In the genomic region with DNA sequence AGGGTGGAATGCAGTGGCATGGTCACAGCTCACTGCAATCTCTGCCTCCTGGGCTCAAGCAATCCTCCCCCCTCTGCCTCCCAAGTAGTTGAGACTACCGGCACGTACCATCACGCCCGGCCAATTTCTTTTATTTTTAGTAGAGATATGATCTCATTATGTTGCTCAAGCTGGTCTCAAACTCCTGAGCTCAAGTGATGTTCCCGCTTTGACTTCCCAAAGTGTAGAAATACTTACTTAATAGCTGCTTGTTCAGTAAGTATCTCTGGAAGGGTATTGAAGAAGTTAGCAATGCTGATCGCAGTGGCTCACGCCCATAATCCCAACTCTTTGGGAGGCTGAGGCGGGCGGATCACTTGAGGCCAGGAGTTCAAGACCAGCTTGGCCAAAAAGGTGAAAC, we compare ENCODE assay signal across 13 cellular contexts. TPM values are rescaled to one million over a fixed set of nuclear protein-coding genes. Genes with fewer than 3 reads are reported as not detected.
DNase-seq lines count a peak whose midpoint lies in the region; ATAC-seq and TF ChIP-seq lines count a peak whose summit lies in the region.
"Had no signal": no experiment of that assay in that cellular context is flagged by ENCODE, and none has a peak within 500 bp of the region (broad histone marks: within the 10 kb centered on the region; RNA-seq: fewer than 3 reads in every experiment).

No MANE protein-coding gene starts in this region.

- H3K9me3 ChIP-seq in PC-3 (ENCODE audit: low read length): no peaks in the 10 kb centered on the region

- no peak overlapping the region for H2AFZ ChIP-seq in PC-3 (ENCODE audit: low read length)

- TF ChIP-seq CTCF in foreskin keratinocyte (conservative IDR thresholded peaks at IDR 0.05) (no peak), WTC11 (IDR thresholded peaks at IDR 0.05) (no peak), PC-3 (conservative IDR thresholded peaks at IDR 0.05; ENCODE audit: low read depth, low read length) (no peak)

- H3F3A ChIP-seq in PC-3 (ENCODE audit: low read length, unreplicated experiment): no peaks in the 10 kb centered on the region

- H3K4me2 ChIP-seq in PC-3 (ENCODE audit: low read length): no peak overlapping the region
- H3K4me2 ChIP-seq: GM23338 had no signal

- intact Hi-C loops in PC-3 (cut with micrococcal nuclease): loop anchor here (5.0 kb wide), 1 partner anchor 36 kb away; the partner anchor contains the start of gene PLIN2

- no peak overlapping the region for H3K27ac ChIP-seq in foreskin keratinocyte
- no peak overlapping the region for H3K27ac ChIP-seq in PC-3 (ENCODE audit: low read length)

- H3K27ac Mint-ChIP-seq in WTC11: no peak overlapping the region
- H3K27ac Mint-ChIP-seq: GM23338 had no signal

- H3K4me3 Mint-ChIP-seq in WTC11: no peak overlapping the region
- H3K4me3 Mint-ChIP-seq: GM23338 had no signal

- H3K9me3 Mint-ChIP-seq in WTC11: 0 out of 2 replicates have a peak, but pooled peaks cover 4% of the 10 kb centered on the region

- H4K20me1 ChIP-seq in PC-3 (ENCODE audit: low read length): no peaks in the 10 kb centered on the region

- H3K27me3 ChIP-seq in foreskin keratinocyte (no peaks in the 10 kb centered on the region), PC-3 (ENCODE audit: low read length) (no peaks in the 10 kb centered on the region)

- no peaks in the 10 kb centered on the region for H3K36me3 ChIP-seq in PC-3 (ENCODE audit: low read depth, low read length)

- no peak overlapping the region for H3K9ac ChIP-seq in PC-3 (ENCODE audit: low read length)

- H3K4me1 Mint-ChIP-seq in WTC11: peaks cover 10% of the 10 kb centered on the region

- BruUV-seq in PC-3 (replicated peaks; lab: Mats Ljungman, UMichigan): no TSS peak

- H3K27me3 Mint-ChIP-seq in WTC11 (ENCODE audit: low read depth): no peaks in the 10 kb centered on the region

- POLR2A ChIA-PET in WTC11 (lab: Charles Lee): no interaction called here
- POLR2A ChIA-PET in PC-3 (lab: Charles Lee; ENCODE audit: unreplicated experiment): no interaction called here

- no peaks in the 10 kb centered on the region for H3K36me3 Mint-ChIP-seq in WTC11

- no peaks in the 10 kb centered on the region for H3K9me2 ChIP-seq in PC-3 (replicated peaks; ENCODE audit: low read length)

- H3K4me1 ChIP-seq in foreskin keratinocyte (peaks cover 3% of the 10 kb centered on the region), PC-3 (ENCODE audit: insufficient read depth, low read length) (peaks cover 16% of the 10 kb centered on the region)

- no peaks in the 10 kb centered on the region for H3K79me2 ChIP-seq in PC-3 (ENCODE audit: low read length)

- no peak overlapping the region for H3K4me3 ChIP-seq in PC-3 (ENCODE audit: low read length)
- H3K4me3 ChIP-seq: GM23338 had no signal

- ATAC-seq in foreskin keratinocyte: no peak
- no peak for ATAC-seq in WTC11
- no peak for ATAC-seq in PC-3
- ATAC-seq: GM23338 had no signal

- DNase-seq in ELR (ENCODE audit: low read depth): peak; percentile 44
- peak; percentile 48 for DNase-seq in SKM-1 treated with dmso at 0.1 percent for 144 hours (lab: John Stamatoyannopoulos, UW; ENCODE audit: unreplicated experiment)
- DNase-seq in foreskin keratinocyte: peak; percentile 66 to 71
- DNase-seq in renal cortical epithelial cell (ENCODE audit: low read depth): peak; percentile 69
- DNase-seq in WTC11 (ENCODE audit: low spot score): no peak
- no peak for DNase-seq in PC-3
- DNase-seq in NCI-H1105 treated with DMSO at 0.1 percent for 48 hours (lab: John Stamatoyannopoulos, UW): no peak
- DNase-seq in nucleus accumbens (lab: John Stamatoyannopoulos, UW): no peak
- DNase-seq: NCI-H2081 treated with DMSO at 0.1 percent for 48 hours, occipital lobe, RPMI8226 had no signal

- CTCF ChIA-PET in WTC11 (lab: Charles Lee): interaction anchor here (0.6 to 1.3 kb wide), 4 partner anchors 11 to 452 kb away, joined by 3 to 8 read pairs (median 3); partner anchors contain the start of gene RRAGA
- CTCF ChIA-PET in PC-3 (lab: Charles Lee): no interaction called here

TF ChIP-seq in WTC11, 78 proteins besides CTCF, POLR2A, EP300 and RAD21:
- TF ChIP-seq ZNF671 (CRISPR knock-in tag; IDR thresholded peaks at IDR 0.05) (no peak), SP1 (CRISPR knock-in tag; conservative IDR thresholded peaks at IDR 0.05) (no peak), EMX1 (CRISPR knock-in tag; IDR thresholded peaks at IDR 0.05) (no peak), IRF2 (CRISPR knock-in tag; IDR thresholded peaks at IDR 0.05; ENCODE audit: borderline replicate concordance, low read depth) (no peak), NR1H2 (CRISPR knock-in tag; IDR thresholded peaks at IDR 0.05) (no peak), ZNF512 (CRISPR knock-in tag; IDR thresholded peaks at IDR 0.05; ENCODE audit: borderline replicate concordance) (no peak), ZNF219 (CRISPR knock-in tag; IDR thresholded peaks at IDR 0.05; ENCODE audit: borderline replicate concordance) (no peak), RELA (CRISPR knock-in tag; IDR thresholded peaks at IDR 0.05; ENCODE audit: borderline replicate concordance) (no peak), CBFB (CRISPR knock-in tag; IDR thresholded peaks at IDR 0.05; ENCODE audit: low read depth) (no peak), ATF2 (CRISPR knock-in tag; IDR thresholded peaks at IDR 0.05; ENCODE audit: borderline replicate concordance, low read depth) (no peak), NFE2L1 (CRISPR knock-in tag; IDR thresholded peaks at IDR 0.05) (no peak)
- TF ChIP-seq, protein P1, sequence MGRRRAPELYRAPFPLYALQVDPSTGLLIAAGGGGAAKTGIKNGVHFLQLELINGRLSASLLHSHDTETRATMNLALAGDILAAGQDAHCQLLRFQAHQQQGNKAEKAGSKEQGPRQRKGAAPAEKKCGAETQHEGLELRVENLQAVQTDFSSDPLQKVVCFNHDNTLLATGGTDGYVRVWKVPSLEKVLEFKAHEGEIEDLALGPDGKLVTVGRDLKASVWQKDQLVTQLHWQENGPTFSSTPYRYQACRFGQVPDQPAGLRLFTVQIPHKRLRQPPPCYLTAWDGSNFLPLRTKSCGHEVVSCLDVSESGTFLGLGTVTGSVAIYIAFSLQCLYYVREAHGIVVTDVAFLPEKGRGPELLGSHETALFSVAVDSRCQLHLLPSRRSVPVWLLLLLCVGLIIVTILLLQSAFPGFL (CRISPR knock-in tag; IDR thresholded peaks at IDR 0.05; ENCODE audit: borderline replicate concordance): no peak

RNA-seq across cellular contexts. Expression of gene PLIN2, which starts 35.7 kb away (rescaled TPM):
- total RNA-seq in foreskin keratinocyte (12.3 and 20.2 TPM in 2 replicates), renal cortical epithelial cell (57.3 and 148 TPM in 2 replicates), WTC11 (2021) (19.9 to 24.9 TPM (median 23.0 TPM) in 3 replicates), PC-3 (2014; rRNA removed) (27.8 and 30.2 TPM in 2 replicates)
- 9.8 and 15.6 TPM in 2 replicates for polyA plus RNA-seq in foreskin keratinocyte
- total RNA-seq: HT1080 had no signal

Comparison
In these comparisons a context has a peak if more than half of its experiments do, and no peak if none do; other contexts are left out.
1. DNase-seq: peak in ELR (single experiment), SKM-1 treated with dmso at 0.1 percent for 144 hours (single experiment), foreskin keratinocyte (2 of 2) and renal cortical epithelial cell (single experiment); none in WTC11 (single experiment), PC-3 (single experiment), NCI-H1105 treated with DMSO at 0.1 percent for 48 hours (single experiment) and nucleus accumbens (0 of 56).